In the genomic region with DNA sequence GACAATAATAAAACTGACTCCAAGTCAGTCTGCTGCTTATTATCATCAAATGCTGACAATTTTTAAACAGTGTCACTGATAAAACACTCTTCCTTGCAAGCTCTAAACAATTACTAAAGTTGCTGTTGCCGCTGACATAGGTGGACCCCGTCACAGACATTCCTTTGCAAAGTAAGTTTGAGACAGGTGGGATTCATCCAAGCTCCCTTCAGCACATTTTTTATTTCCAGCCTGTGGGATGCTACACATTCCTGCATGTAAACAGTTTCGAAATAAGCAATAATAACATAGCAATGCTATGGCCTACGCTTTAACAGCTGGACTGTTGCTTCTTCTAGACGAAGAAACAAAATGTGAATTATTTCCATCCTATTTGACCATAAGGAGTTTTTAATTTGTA, we compare ENCODE assay signal across 18 cellular contexts.
A peak's percentile ranks its signal among the peaks of the same experiment; 100 is the strongest.
DNase-seq lines count a peak whose midpoint lies in the region; ATAC-seq and TF ChIP-seq lines count a peak whose summit lies in the region.
"Had no signal": no experiment of that assay in that cellular context is flagged by ENCODE, and none has a peak within 500 bp of the region (broad histone marks: within the 10 kb centered on the region; RNA-seq: fewer than 3 reads in every experiment).

No MANE protein-coding gene starts in this region.

- H3K18ac ChIP-seq in H9 (ENCODE audit: insufficient read length, low read depth, low read length), result no peak overlapping the region

- POLR2A ChIA-PET in WTC11 (lab: Charles Lee), result interaction anchor here (0.5 to 1.1 kb wide), 3 partner anchors 37 to 152 kb away, joined by 4 to 5 read pairs (median 4); a partner anchor contains a TSS
- POLR2A ChIA-PET in CD4-positive, alpha-beta T cell (lab: Charles Lee), result interaction anchor here (0.6 kb wide), 1 partner anchor 52 kb away, joined by 3 read pairs; no protein-coding TSS in a partner anchor

- no peak overlapping the region for H2BK5ac ChIP-seq in H9 (ENCODE audit: insufficient read length, low read length)

- H2AFZ ChIP-seq in H9 (ENCODE audit: low read length) (no peak overlapping the region), fibroblast of lung (ENCODE audit: low read length) (no peak overlapping the region)

- H3K4me3 Mint-ChIP-seq in H9 (peak overlapping the region in 1 of 2 experiments; percentile 62; a peak in 1 of 5 replicates), WTC11 (peak overlapping the region; percentile 42; the same call in 1 of the 2 replicates)
- no peak overlapping the region for H3K4me3 Mint-ChIP-seq in stimulated activated naive B cell treated with anti-CD40 and anti-IgM and Interleukin-4, amounts not matched to agents 10 μg/mL and 1 μg/mL and 100 μg/mL, for 72 hours
- H3K4me3 Mint-ChIP-seq in CD4-positive, alpha-beta T cell, result no peak overlapping the region
- H3K4me3 Mint-ChIP-seq: naive B cell; T-helper 1 cell treated with Interleukin-12 subunit alpha and Interleukin-12 subunit beta and Interleukin-4 antibody, amounts not matched to agents 30 μg/mL and 1 μg/mL, for 36 hours had no signal

- peak overlapping the region; percentile 31 for H3K4me2 ChIP-seq in H9 (ENCODE audit: insufficient read depth, insufficient read length, low read length)
- no peak overlapping the region for H3K4me2 ChIP-seq in fibroblast of lung (ENCODE audit: extremely low read depth, insufficient read depth, low read length)

- no peaks in the 10 kb centered on the region for H3K36me3 Mint-ChIP-seq in H9 (ENCODE audit: insufficient read depth in 1 of 3, low read depth in 3 of 3)
- H3K36me3 Mint-ChIP-seq in WTC11, result no peaks in the 10 kb centered on the region
- H3K36me3 Mint-ChIP-seq in stimulated activated naive B cell treated with anti-CD40 and anti-IgM and Interleukin-4, amounts not matched to agents 10 μg/mL and 1 μg/mL and 100 μg/mL, for 72 hours, result no peaks in the 10 kb centered on the region
- H3K36me3 Mint-ChIP-seq in CD4-positive, alpha-beta T cell (ENCODE audit: low read depth), result no peaks in the 10 kb centered on the region
- H3K36me3 Mint-ChIP-seq: naive B cell had no signal

- peaks cover 51 to 52% of the 10 kb centered on the region in 2 experiments for H3K4me1 Mint-ChIP-seq in H9
- H3K4me1 Mint-ChIP-seq in WTC11, result peaks cover 61% of the 10 kb centered on the region
- H3K4me1 Mint-ChIP-seq in stimulated activated naive B cell treated with anti-CD40 and anti-IgM and Interleukin-4, amounts not matched to agents 10 μg/mL and 1 μg/mL and 100 μg/mL, for 72 hours, result peaks cover 14 to 23% of the 10 kb centered on the region in 2 donors
- no peaks in the 10 kb centered on the region for H3K4me1 Mint-ChIP-seq in CD4-positive, alpha-beta T cell (ENCODE audit: low read depth)

- TF ChIP-seq CTCF in H9 (conservative IDR thresholded peaks at IDR 0.05), result no peak
- TF ChIP-seq CTCF in WTC11 (IDR thresholded peaks at IDR 0.05), result no peak
- TF ChIP-seq CTCF in fibroblast of lung (conservative IDR thresholded peaks at IDR 0.05 in 1 of 2, IDR thresholded peaks at IDR 0.05 in 1 of 2; ENCODE audit: low read depth in 1 of 2, low read length in 2 of 2), result no peak
- no peak for TF ChIP-seq CTCF in sigmoid colon (IDR thresholded peaks at IDR 0.05)
- TF ChIP-seq CTCF in brain microvascular endothelial cell (IDR thresholded peaks at IDR 0.05; ENCODE audit: low read depth, low read length, missing control alignments), result no peak
- no peak for TF ChIP-seq CTCF in CD4-positive, alpha-beta T cell (IDR thresholded peaks at IDR 0.05)

- no peaks in the 10 kb centered on the region for H3K23me2 ChIP-seq in H9 (ENCODE audit: insufficient read length, low read depth, low read length, poor library complexity, severe bottlenecking)

- no peak overlapping the region for H4K8ac ChIP-seq in H9 (replicated peaks; ENCODE audit: insufficient read length, low read depth, low read length)

- CTCF ChIA-PET in WTC11 (lab: Charles Lee), result interaction anchor here (0.7 to 2.3 kb wide), 5 partner anchors 41 to 182 kb away, joined by 3 to 6 read pairs (median 5); a partner anchor contains a TSS
- CTCF ChIA-PET in CD4-positive, alpha-beta T cell (lab: Charles Lee), result no interaction called here

- H3K27ac Mint-ChIP-seq in H9 (peak overlapping the region in 2 of 3 experiments; percentile 46 to 98; a peak in 5 of 7 replicates), WTC11 (peak overlapping the region; percentile 98)
- no peak overlapping the region for H3K27ac Mint-ChIP-seq in stimulated activated naive B cell treated with anti-CD40 and anti-IgM and Interleukin-4, amounts not matched to agents 10 μg/mL and 1 μg/mL and 100 μg/mL, for 72 hours
- no peak overlapping the region for H3K27ac Mint-ChIP-seq in CD4-positive, alpha-beta T cell
- H3K27ac Mint-ChIP-seq: T-helper 1 cell treated with Interleukin-12 subunit alpha and Interleukin-12 subunit beta and Interleukin-4 antibody, amounts not matched to agents 30 μg/mL and 1 μg/mL, for 36 hours had no signal

- H3K36me3 ChIP-seq in fibroblast of lung (ENCODE audit: control insufficient read depth, insufficient read depth, low read length), result no peaks in the 10 kb centered on the region
- H3K36me3 ChIP-seq in sigmoid colon, result no peaks in the 10 kb centered on the region
- no peaks in the 10 kb centered on the region for H3K36me3 ChIP-seq in brain microvascular endothelial cell (replicated peaks)

- H3K27me3 ChIP-seq in H9 (ENCODE audit: insufficient read depth, low read length), result no peaks in the 10 kb centered on the region
- H3K27me3 ChIP-seq in fibroblast of lung (ENCODE audit: control insufficient read depth, insufficient read depth, low read length), result no peaks in the 10 kb centered on the region
- H3K27me3 ChIP-seq in sigmoid colon, result no peaks in the 10 kb centered on the region
- no peaks in the 10 kb centered on the region for H3K27me3 ChIP-seq in brain microvascular endothelial cell (replicated peaks)
- H3K27me3 ChIP-seq in CD4-positive, alpha-beta T cell (ENCODE audit: control insufficient read depth, insufficient read depth, low read length), result no peaks in the 10 kb centered on the region

- no peak overlapping the region for H3K4me3 ChIP-seq in fibroblast of lung (replicated peaks in 1 of 4; ENCODE audit: control extremely low read depth in 1 of 4, insufficient read depth in 1 of 4, low read depth in 3 of 4, low read length in 4 of 4)
- no peak overlapping the region for H3K4me3 ChIP-seq in sigmoid colon
- H3K4me3 ChIP-seq in brain microvascular endothelial cell (ENCODE audit: low read depth, low read length), result no peak overlapping the region

- H4K20me1 ChIP-seq in H9 (ENCODE audit: control insufficient read depth, insufficient read depth, insufficient read length) (no peaks in the 10 kb centered on the region), fibroblast of lung (ENCODE audit: control insufficient read depth, extremely low read depth, insufficient read depth, low read length) (no peaks in the 10 kb centered on the region)

- no CpG with 5 or more reads among the region's 5 CpGs for WGBS in H9 (ENCODE audit: extremely low coverage, insufficient read length, low lambda C conversion rate)
- 73 to 74% methylated on average over 5 of the region's 5 CpGs for WGBS in sigmoid colon, 2 donors

- H3K9ac ChIP-seq in H9 (ENCODE audit: extremely low read depth, insufficient read length, low read length) (no peak overlapping the region), fibroblast of lung (ENCODE audit: insufficient read depth, low read length) (no peak overlapping the region)

- H3K14ac ChIP-seq in H9 (ENCODE audit: insufficient read depth, low read length), result no peak overlapping the region

- no peak overlapping the region for H3K23ac ChIP-seq in H9 (ENCODE audit: insufficient read length, low read depth, low read length)

- H3K4me1 ChIP-seq in H9 (ENCODE audit: insufficient read depth, low read length) (peaks cover 24% of the 10 kb centered on the region), fibroblast of lung (ENCODE audit: control insufficient read depth, extremely low read depth, insufficient read depth, low read length) (peaks cover 5% of the 10 kb centered on the region), sigmoid colon (peaks cover 0 to 33% (median 27%) of the 10 kb centered on the region in 4 donors)

- no peaks in the 10 kb centered on the region for H3K79me1 ChIP-seq in H9 (ENCODE audit: insufficient read depth, low read depth, low read length, poor library complexity, severe bottlenecking)

- no peak overlapping the region for H2BK20ac ChIP-seq in H9 (ENCODE audit: low read depth, low read length, poor library complexity, severe bottlenecking)

- H3K9me3 ChIP-seq in H9 (ENCODE audit: control insufficient read depth, low read depth, low read length) (no peaks in the 10 kb centered on the region), fibroblast of lung (ENCODE audit: control insufficient read depth, insufficient read depth, low read depth, low read length) (no peaks in the 10 kb centered on the region), sigmoid colon (no peaks in the 10 kb centered on the region)
- no peaks in the 10 kb centered on the region for H3K9me3 ChIP-seq in CD4-positive, alpha-beta T cell (ENCODE audit: control insufficient read depth, low read length)

- H3K27ac ChIP-seq in H9 (ENCODE audit: insufficient read length, low read depth, low read length), result peak overlapping the region; percentile 56
- no peak overlapping the region for H3K27ac ChIP-seq in fibroblast of lung (ENCODE audit: insufficient read depth, low read length)
- peak overlapping the region; percentile 6 to 81 (median 58) for H3K27ac ChIP-seq in sigmoid colon
- H3K27ac ChIP-seq in brain microvascular endothelial cell, result no peak overlapping the region
- no peak overlapping the region for H3K27ac ChIP-seq in CD4-positive, alpha-beta T cell (ENCODE audit: low read depth, low read length)
- H3K27ac ChIP-seq: HL-60 had no signal

- no peak overlapping the region for H3K4ac ChIP-seq in H9 (ENCODE audit: low read depth, low read length)

- peak; percentile 12 for ATAC-seq in WTC11
- ATAC-seq in stimulated activated naive B cell treated with anti-CD40 and anti-IgM and Interleukin-4, amounts not matched to agents 10 μg/mL and 1 μg/mL and 100 μg/mL, for 72 hours (replicated peaks), result no peak
- no peak for ATAC-seq in CD4-positive, alpha-beta T cell (ENCODE audit: poor library complexity)

- DNase-seq in H9, result no peak
- DNase-seq in WTC11 (ENCODE audit: low spot score), result no peak
- DNase-seq in fibroblast of lung (ENCODE audit: low read depth in 2 of 2), result peak; percentile 54 to 85
- DNase-seq in sigmoid colon, result no peak
- no peak for DNase-seq in DMS153 (lab: John Stamatoyannopoulos, UW)
- DNase-seq in stimulated activated naive B cell treated with anti-CD40 and anti-IgM and Interleukin-4, amounts not matched to agents 10 μg/mL and 1 μg/mL and 100 μg/mL, for 72 hours, result no peak
- DNase-seq in brain microvascular endothelial cell, result no peak
- no peak for DNase-seq in CD4-positive, alpha-beta T cell
- DNase-seq: activated CD4-positive, alpha-beta T cell treated with anti-CD3 and anti-CD28 coated beads for 1 hour; activated CD8-positive, alpha-beta memory T cell treated with anti-CD3 and anti-CD28 coated beads, Interleukin-2, amount 50 U/mL, for 48 hours; AML-193; effector CD4-positive, alpha-beta T cell; GDM1; Kasumi-1; left ventricle myocardium superior; naive B cell had no signal

- no peak overlapping the region for H2BK15ac ChIP-seq in H9 (ENCODE audit: low read depth, low read length)

- intact Hi-C loops in sigmoid colon (cut with DNase I), result loop anchor here (5.0 kb wide), 1 partner anchor 107 kb away; no protein-coding TSS in a partner anchor
- intact Hi-C loops in CD4-positive, alpha-beta T cell (cut with DNase I, micrococcal nuclease), result no loop called here

- in situ Hi-C loops in brain microvascular endothelial cell (cut with HindIII; ENCODE audit: low pct_ligation_motif_present, low sequenced_read_pairs), result no loop called here

- no peak for TF ChIP-seq POLR2A in sigmoid colon (IDR thresholded peaks at IDR 0.05)

- TF ChIP-seq EP300 in sigmoid colon (IDR thresholded peaks at IDR 0.05), result no peak

- no peak overlapping the region for H3K56ac ChIP-seq in H9 (ENCODE audit: insufficient read length, low read depth, low read length)

- no peak overlapping the region for H2BK12ac ChIP-seq in H9 (ENCODE audit: insufficient read length, low read depth, low read length)

- H4K5ac ChIP-seq in H9 (ENCODE audit: insufficient read length, low read depth, low read length), result no peak overlapping the region

- H3K79me2 ChIP-seq in H9 (ENCODE audit: insufficient read depth, low read length) (no peaks in the 10 kb centered on the region), fibroblast of lung (ENCODE audit: control insufficient read depth, insufficient read depth, low read length) (no peaks in the 10 kb centered on the region)

- H3K27me3 Mint-ChIP-seq in H9 (ENCODE audit: low read depth), result peaks cover 3% of the 10 kb centered on the region
- no peaks in the 10 kb centered on the region for H3K27me3 Mint-ChIP-seq in WTC11 (ENCODE audit: low read depth)
- no peaks in the 10 kb centered on the region for H3K27me3 Mint-ChIP-seq in stimulated activated naive B cell treated with anti-CD40 and anti-IgM and Interleukin-4, amounts not matched to agents 10 μg/mL and 1 μg/mL and 100 μg/mL, for 72 hours
- no peaks in the 10 kb centered on the region for H3K27me3 Mint-ChIP-seq in CD4-positive, alpha-beta T cell
- H3K27me3 Mint-ChIP-seq: naive B cell had no signal

- H3T11ph ChIP-seq in H9 (ENCODE audit: low read length), result no peak overlapping the region

- H2BK120ac ChIP-seq in H9 (ENCODE audit: low read depth, low read length, poor library complexity, severe bottlenecking), result no peak overlapping the region

- no peak overlapping the region for H2AK5ac ChIP-seq in H9 (ENCODE audit: insufficient read length, low read length)

- no peak overlapping the region for H4K91ac ChIP-seq in H9 (ENCODE audit: insufficient read length, low read depth, low read length)

- H3K9me3 Mint-ChIP-seq in H9 (no peaks in the 10 kb centered on the region), WTC11 (no peaks in the 10 kb centered on the region)
- H3K9me3 Mint-ChIP-seq in stimulated activated naive B cell treated with anti-CD40 and anti-IgM and Interleukin-4, amounts not matched to agents 10 μg/mL and 1 μg/mL and 100 μg/mL, for 72 hours, result no peaks in the 10 kb centered on the region
- H3K9me3 Mint-ChIP-seq in CD4-positive, alpha-beta T cell, result no peaks in the 10 kb centered on the region
- H3K9me3 Mint-ChIP-seq: naive B cell had no signal

Comparison
In these comparisons a context has a peak if more than half of its experiments do, and no peak if none do; other contexts are left out.
1. DNase-seq: peak in fibroblast of lung (2 of 2); none in H9 (single experiment), WTC11 (single experiment), sigmoid colon (single experiment), DMS153 (single experiment), stimulated activated naive B cell treated with anti-CD40 and anti-IgM and Interleukin-4, amounts not matched to agents 10 μg/mL and 1 μg/mL and 100 μg/mL, for 72 hours (single experiment), brain microvascular endothelial cell (single experiment) and CD4-positive, alpha-beta T cell (0 of 10).
2. H3K27ac ChIP-seq: peak in H9 (single experiment) and sigmoid colon (4 of 4); none in fibroblast of lung (single experiment), brain microvascular endothelial cell (single experiment) and CD4-positive, alpha-beta T cell (single experiment).
3. H3K27ac Mint-ChIP-seq: peak in H9 (2 of 3) and WTC11 (single experiment); none in stimulated activated naive B cell treated with anti-CD40 and anti-IgM and Interleukin-4, amounts not matched to agents 10 μg/mL and 1 μg/mL and 100 μg/mL, for 72 hours (single experiment) and CD4-positive, alpha-beta T cell (single experiment).